Comparison of ENCODE assay signal across 1 cellular context in genomic region chr2:197339496-197340220, GRCh38.
TF ChIP-seq lines count a peak whose summit lies in the region.

No MANE protein-coding gene starts in this region.

TF ChIP-seq in HEK293, 187 proteins besides CTCF, POLR2A, EP300 and RAD21:
- TF ChIP-seq ZNF791 (tag by site-specific recombination; IDR thresholded peaks at IDR 0.05): no peak
- TF ChIP-seq SCRT2 (tag by site-specific recombination; IDR thresholded peaks at IDR 0.05): 0 out of 2 replicates have a peak, but pooled peaks have one; percentile 15
- no peak for TF ChIP-seq ZNF76 (tag by site-specific recombination; IDR thresholded peaks at IDR 0.05; ENCODE audit: borderline replicate concordance, low read depth)
- TF ChIP-seq PRDM1 (tag by site-specific recombination; IDR thresholded peaks at IDR 0.05): no peak
